In genomic region chr6:87705070-87705691, GRCh38 we compare ENCODE assay signal across 8 cellular contexts. TPM values are rescaled to one million over a fixed set of nuclear protein-coding genes. Genes with fewer than 3 reads are reported as not detected.
DNase-seq lines count a peak whose midpoint lies in the region; ATAC-seq and FAIRE-seq lines count a peak whose summit lies in the region.

No MANE protein-coding gene starts in this region.

- H3K27ac Mint-ChIP-seq in activated CD4-positive, alpha-beta T cell treated with anti-CD3 and anti-CD28 coated beads for 36 hours = no peak overlapping the region
- H3K27ac Mint-ChIP-seq in activated CD4-positive, alpha-beta T cell treated with anti-CD3 and anti-CD28 coated beads, Interleukin-2, amount 10 ng/mL, durations not matched to agents 7 days and 5 days = no peak overlapping the region

- CTCF ChIA-PET in activated CD4-positive, alpha-beta T cell treated with anti-CD3 and anti-CD28 coated beads for 36 hours (lab: Charles Lee) = interaction anchor here (0.6 to 1.7 kb wide), 5 partner anchors 24 to 507 kb away, joined by 3 to 5 read pairs (median 3); no protein-coding TSS in a partner anchor
- CTCF ChIA-PET in activated CD4-positive, alpha-beta T cell treated with anti-CD3 and anti-CD28 coated beads, Interleukin-2, amount 10 ng/mL, durations not matched to agents 7 days and 5 days (lab: Charles Lee) = interaction anchor here (0.6 to 1.8 kb wide), 7 partner anchors 7 to 551 kb away, joined by 3 to 5 read pairs (median 3); no protein-coding TSS in a partner anchor

- H3K36me3 Mint-ChIP-seq in activated CD4-positive, alpha-beta T cell treated with anti-CD3 and anti-CD28 coated beads for 36 hours (ENCODE audit: low read depth) = peaks cover 5% of the 10 kb centered on the region
- peaks cover 9% of the 10 kb centered on the region for H3K36me3 Mint-ChIP-seq in activated CD4-positive, alpha-beta T cell treated with anti-CD3 and anti-CD28 coated beads, Interleukin-2, amount 10 ng/mL, durations not matched to agents 7 days and 5 days (ENCODE audit: low read depth)

- no peak overlapping the region for H3K4me3 Mint-ChIP-seq in activated CD4-positive, alpha-beta T cell treated with anti-CD3 and anti-CD28 coated beads for 36 hours
- H3K4me3 Mint-ChIP-seq in activated CD4-positive, alpha-beta T cell treated with anti-CD3 and anti-CD28 coated beads, Interleukin-2, amount 10 ng/mL, durations not matched to agents 7 days and 5 days = no peak overlapping the region

- POLR2A ChIA-PET in activated CD4-positive, alpha-beta T cell treated with anti-CD3 and anti-CD28 coated beads for 36 hours (lab: Charles Lee) = no interaction called here
- POLR2A ChIA-PET in activated CD4-positive, alpha-beta T cell treated with anti-CD3 and anti-CD28 coated beads, Interleukin-2, amount 10 ng/mL, durations not matched to agents 7 days and 5 days (lab: Charles Lee) = interaction anchor here (0.6 kb wide), 1 partner anchor 21 kb away, joined by 3 read pairs; no protein-coding TSS in a partner anchor

- FAIRE-seq in RCC 7860 (lab: Jason Lieb, UNC) = peak; percentile 84

- intact Hi-C loops in activated CD4-positive, alpha-beta T cell treated with anti-CD3 and anti-CD28 coated beads for 36 hours (cut with DNase I, micrococcal nuclease) = loop anchor here (1.0 to 10.0 kb wide), 2 partner anchors 33 to 200 kb away; no protein-coding TSS in a partner anchor

- no peaks in the 10 kb centered on the region for H3K9me3 Mint-ChIP-seq in activated CD4-positive, alpha-beta T cell treated with anti-CD3 and anti-CD28 coated beads for 36 hours (ENCODE audit: low read depth)
- H3K9me3 Mint-ChIP-seq in activated CD4-positive, alpha-beta T cell treated with anti-CD3 and anti-CD28 coated beads, Interleukin-2, amount 10 ng/mL, durations not matched to agents 7 days and 5 days = peaks cover 2% of the 10 kb centered on the region

- peaks cover 24% of the 10 kb centered on the region for H3K4me1 Mint-ChIP-seq in activated CD4-positive, alpha-beta T cell treated with anti-CD3 and anti-CD28 coated beads for 36 hours
- peaks cover 26% of the 10 kb centered on the region for H3K4me1 Mint-ChIP-seq in activated CD4-positive, alpha-beta T cell treated with anti-CD3 and anti-CD28 coated beads, Interleukin-2, amount 10 ng/mL, durations not matched to agents 7 days and 5 days

- in situ Hi-C loops in G401 (cut with HindIII; ENCODE audit: low sequenced_read_pairs) = no loop called here

- peak; percentile 80 for DNase-seq in activated CD4-positive, alpha-beta T cell treated with anti-CD3 and anti-CD28 coated beads for 36 hours
- DNase-seq in activated CD4-positive, alpha-beta T cell treated with anti-CD3 and anti-CD28 coated beads, Interleukin-2, amount 10 ng/mL, durations not matched to agents 7 days and 5 days = no peak
- DNase-seq in RCC 7860 (ENCODE audit: low spot score) (peak; percentile 85), GDM1 (lab: John Stamatoyannopoulos, UW) (no peak), G401 (ENCODE audit: low spot score) (no peak), germinal center (ENCODE audit: low spot score) (no peak)
- DNase-seq in stimulated activated CD4-positive, alpha-beta T cell treated with anti-CD3 and anti-CD28 coated beads, Interleukin-1b, Interleukin-23, amount 100 ng/mL, for 48 hours = peak; percentile 82

- no peaks in the 10 kb centered on the region for H3K27me3 Mint-ChIP-seq in activated CD4-positive, alpha-beta T cell treated with anti-CD3 and anti-CD28 coated beads for 36 hours
- H3K27me3 Mint-ChIP-seq in activated CD4-positive, alpha-beta T cell treated with anti-CD3 and anti-CD28 coated beads, Interleukin-2, amount 10 ng/mL, durations not matched to agents 7 days and 5 days = no peaks in the 10 kb centered on the region

- peak; percentile 62 for ATAC-seq in activated CD4-positive, alpha-beta T cell treated with anti-CD3 and anti-CD28 coated beads for 36 hours
- peak; percentile 55 for ATAC-seq in HG02678 (IDR thresholded peaks at IDR 0.05; ENCODE audit: unreplicated experiment)

RNA-seq across cellular contexts. Expression of gene AKIRIN2, which starts 3.1 kb away (rescaled TPM):
- 10 to 100 TPM; 41.4 to 46.3 TPM for total RNA-seq in activated CD4-positive, alpha-beta T cell treated with anti-CD3 and anti-CD28 coated beads for 36 hours
- 10 to 100 TPM; 42.1 to 42.5 TPM for total RNA-seq in activated CD4-positive, alpha-beta T cell treated with anti-CD3 and anti-CD28 coated beads, Interleukin-2, amount 10 ng/mL, durations not matched to agents 7 days and 5 days
- 11.5 and 41.3 TPM in 2 replicates for total RNA-seq in G401 (2014; rRNA removed; shearing (Covaris generic))

Comparison
In these comparisons a context has a peak if more than half of its experiments do, and no peak if none do; other contexts are left out.
1. DNase-seq: peak in activated CD4-positive, alpha-beta T cell treated with anti-CD3 and anti-CD28 coated beads for 36 hours (single experiment), RCC 7860 (single experiment) and stimulated activated CD4-positive, alpha-beta T cell treated with anti-CD3 and anti-CD28 coated beads, Interleukin-1b, Interleukin-23, amount 100 ng/mL, for 48 hours (single experiment); none in activated CD4-positive, alpha-beta T cell treated with anti-CD3 and anti-CD28 coated beads, Interleukin-2, amount 10 ng/mL, durations not matched to agents 7 days and 5 days (single experiment), GDM1 (single experiment), G401 (single experiment) and germinal center (single experiment).